10 cellular contexts compared by ENCODE assay signal in the genomic region with DNA sequence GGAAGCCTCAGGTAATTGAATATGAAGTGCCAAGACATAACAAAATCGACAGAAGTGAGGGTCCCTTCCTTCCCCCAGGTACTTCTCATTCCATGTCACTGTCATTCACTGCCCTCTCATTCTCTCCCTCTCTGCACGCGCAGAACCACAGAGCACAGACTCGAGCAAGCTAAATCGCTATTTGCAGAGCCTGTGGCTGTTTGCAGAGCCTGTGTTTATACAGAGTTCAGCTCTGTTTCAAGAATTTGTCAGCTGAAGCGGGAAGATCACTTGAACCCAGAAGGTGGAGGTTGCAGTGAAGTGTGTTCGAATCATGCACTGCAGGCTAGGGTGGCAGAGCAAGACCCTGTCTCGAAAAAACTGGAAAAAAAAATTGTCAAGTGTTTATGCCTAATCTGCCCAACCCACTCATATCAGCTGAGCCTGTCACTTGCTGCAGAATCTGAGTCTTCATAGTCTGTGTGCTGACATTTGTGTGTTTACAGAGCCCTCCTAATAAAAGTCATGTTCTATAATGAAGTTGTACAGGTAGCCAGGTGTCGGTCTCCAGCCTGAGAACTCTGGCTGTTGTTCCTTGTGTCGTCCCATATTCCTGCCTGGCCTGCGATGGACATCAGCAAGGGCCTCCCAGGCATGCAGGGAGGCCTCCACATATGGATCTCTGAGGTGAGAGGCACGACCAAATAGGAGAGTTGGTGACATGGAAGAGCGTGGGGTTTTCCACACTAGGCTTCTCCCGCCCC. TPM values are rescaled to one million over a fixed set of nuclear protein-coding genes. Genes with fewer than 3 reads are reported as not detected.
DNase-seq lines count a peak whose midpoint lies in the region; ATAC-seq, FAIRE-seq and TF ChIP-seq lines count a peak whose summit lies in the region.
"Had no signal": no experiment of that assay in that cellular context is flagged by ENCODE, and none has a peak within 500 bp of the region (broad histone marks: within the 10 kb centered on the region; RNA-seq: fewer than 3 reads in every experiment).

No MANE protein-coding gene starts in this region.

- H4K20me1 ChIP-seq in SK-N-SH (ENCODE audit: insufficient read depth) (no peaks in the 10 kb centered on the region), keratinocyte (ENCODE audit: control insufficient read depth, extremely low read depth, insufficient read depth, low read length) (no peaks in the 10 kb centered on the region)

- H3K9me1 ChIP-seq in keratinocyte (ENCODE audit: control insufficient read depth, extremely low read depth, insufficient read depth, low read length) = no peaks in the 10 kb centered on the region

- H2AFZ ChIP-seq in SK-N-SH (ENCODE audit: low read depth) = peak overlapping the region; percentile 99
- H2AFZ ChIP-seq in keratinocyte (ENCODE audit: control insufficient read depth, low read length) = peak overlapping the region; percentile 95

- no peak overlapping the region; a peak in 2 of 4 replicates for H3K27ac ChIP-seq in SK-N-SH (ENCODE audit: low read depth in 2 of 2, low read length in 1 of 2)
- peak overlapping the region; percentile 64 for H3K27ac ChIP-seq in keratinocyte (ENCODE audit: control insufficient read depth, insufficient read depth, low read length)
- peak overlapping the region; percentile 86 to 92 (median 90) for H3K27ac ChIP-seq in stomach
- H3K27ac ChIP-seq: 22Rv1 had no signal

- FAIRE-seq in keratinocyte (lab: Jason Lieb, UNC) = no peak

- no peak for TF ChIP-seq CTCF in SK-N-SH (IDR thresholded peaks at IDR 0.05)
- no peak for TF ChIP-seq CTCF in keratinocyte (optimal IDR thresholded peaks at IDR 0.05 in 1 of 3, IDR thresholded peaks at IDR 0.05 in 1 of 3, conservative IDR thresholded peaks at IDR 0.05 in 1 of 3; ENCODE audit: extremely low read depth in 1 of 3, insufficient read depth in 2 of 3, low read length in 3 of 3)
- no peak for TF ChIP-seq CTCF in stomach (IDR thresholded peaks at IDR 0.05)

- CTCF ChIA-PET in SK-N-SH (lab: Yijun Ruan, JAX) = interaction anchor here (1.3 to 1.6 kb wide), 3 partner anchors 11 to 137 kb away, joined by 3 to 5 read pairs (median 4); no protein-coding TSS in a partner anchor

- POLR2A ChIA-PET in SK-N-SH (lab: Yijun Ruan, JAX) = no interaction called here

- H3K27me3 ChIP-seq in SK-N-SH (ENCODE audit: insufficient read depth) (no peaks in the 10 kb centered on the region), keratinocyte (ENCODE audit: control insufficient read depth, extremely low read depth, insufficient read depth, low read length) (no peaks in the 10 kb centered on the region), stomach (no peaks in the 10 kb centered on the region)

- DNase-seq in SK-N-SH (no peak), keratinocyte (ENCODE audit: low read depth, low spot score) (no peak), stomach (peak; percentile 25), iPS-NIHi7 (ENCODE audit: extremely low spot score) (no peak), NCI-H1105 (lab: John Stamatoyannopoulos, UW) (no peak), NCI-H2171 treated with DMSO at 0.1 percent for 48 hours (lab: John Stamatoyannopoulos, UW) (no peak)
- DNase-seq in activated naive CD4-positive, alpha-beta T cell treated with anti-CD3 and anti-CD28 coated beads, Interleukin-2, amount 50 U/mL, for 16 hours = peak; percentile 1
- DNase-seq: NCI-H345 had no signal

- dilution Hi-C loops in keratinocyte (cut with MboI; ENCODE audit: extremely low pct_ligation_motif_present, low sequenced_read_pairs) = no loop called here

- H3K9ac ChIP-seq in SK-N-SH (0 out of 2 replicates have a peak overlapping the region, but pooled peaks have one; percentile 77), keratinocyte (ENCODE audit: control insufficient read depth, extremely low read depth, insufficient read depth, low read length) (peak overlapping the region; percentile 76)

- TF ChIP-seq EP300 in SK-N-SH (IDR thresholded peaks at IDR 0.05; ENCODE audit: borderline replicate concordance in 1 of 2, low read depth in 1 of 2, low read length in 1 of 2) (no peak), stomach (IDR thresholded peaks at IDR 0.05) (no peak)

- H3K9me3 ChIP-seq in SK-N-SH = no peaks in the 10 kb centered on the region
- no peaks in the 10 kb centered on the region for H3K9me3 ChIP-seq in keratinocyte (ENCODE audit: control insufficient read depth, low read depth, low read length)
- no peaks in the 10 kb centered on the region for H3K9me3 ChIP-seq in stomach

- intact Hi-C loops in stomach (cut with DNase I; ENCODE audit: low total_unique reads) = no loop called here

- no peaks in the 10 kb centered on the region for H3K9me2 ChIP-seq in SK-N-SH

- H3K36me3 ChIP-seq in SK-N-SH (replicated peaks in 1 of 2; ENCODE audit: control insufficient read depth in 1 of 2, insufficient read depth in 2 of 2, low read length in 1 of 2) (no peaks in the 10 kb centered on the region), keratinocyte (ENCODE audit: control insufficient read depth in 2 of 2, extremely low read depth in 1 of 2, insufficient read depth in 2 of 2, low read length in 2 of 2) (no peaks in the 10 kb centered on the region), stomach (peaks cover 0 to 21% (median 10%) of the 10 kb centered on the region in 4 donors)

- no peak for TF ChIP-seq RAD21 in SK-N-SH (IDR thresholded peaks at IDR 0.05; ENCODE audit: low read length)

- peaks cover 4% of the 10 kb centered on the region for H3F3A ChIP-seq in SK-N-SH (replicated peaks; ENCODE audit: insufficient read depth)

- 89% methylated on average over 11 of the region's 14 CpGs for WGBS in SK-N-SH (ENCODE audit: low lambda C conversion rate)
- 42 to 56% (median 47%) methylated on average over 14 of the region's 14 CpGs for WGBS in stomach, 5 donors

- H3K79me2 ChIP-seq in SK-N-SH (ENCODE audit: insufficient read depth) = no peaks in the 10 kb centered on the region
- H3K79me2 ChIP-seq in keratinocyte (ENCODE audit: control insufficient read depth, insufficient read depth, low read length) = no peaks in the 10 kb centered on the region

- ATAC-seq in SK-N-SH treated with all-trans-retinoic acid at 6 μM for 48 hours = no peak

- no peak for TF ChIP-seq POLR2A in stomach (IDR thresholded peaks at IDR 0.05)

- H3K4me3 ChIP-seq in SK-N-SH (ENCODE audit: low read depth in 2 of 2, low read length in 1 of 2) (peak overlapping the region in 1 of 2 experiments; percentile 62; a peak in 2 of 4 replicates), keratinocyte (ENCODE audit: control insufficient read depth in 2 of 3, extremely low read depth in 1 of 3, insufficient read depth in 2 of 3, low read depth in 1 of 3, low read length in 3 of 3) (peak overlapping the region in 2 of 3 experiments; percentile 62 to 76), stomach (peak overlapping the region; percentile 54 to 59 (median 56))

- peaks cover under 1 to 9% of the 10 kb centered on the region in 2 experiments; a peak in 3 of 4 replicates for H3K4me1 ChIP-seq in SK-N-SH (ENCODE audit: control insufficient read depth in 1 of 2, insufficient read depth in 2 of 2, low read depth in 1 of 2, low read length in 1 of 2)
- peaks cover 21% of the 10 kb centered on the region for H3K4me1 ChIP-seq in keratinocyte (ENCODE audit: control insufficient read depth, extremely low read depth, insufficient read depth, low read length)
- peaks cover 20 to 72% (median 53%) of the 10 kb centered on the region in 4 donors for H3K4me1 ChIP-seq in stomach

- H3K4me2 ChIP-seq in SK-N-SH (peak overlapping the region; percentile 89; the same call in 1 of the 2 replicates), keratinocyte (ENCODE audit: control insufficient read depth, extremely low read depth, insufficient read depth, low read depth, low read length) (peak overlapping the region; percentile 55)

RNA-seq across cellular contexts. Expression of gene VILL, which starts 2.7 kb away (rescaled TPM):
- 8.6 and 8.8 TPM in 2 replicates for polyA plus RNA-seq in SK-N-SH (2012; rRNA removed)
- 2.4 and 3.9 TPM in 2 replicates for polyA plus RNA-seq in SK-N-SH (2012; cell fraction: cytosol; rRNA removed)
- polyA plus RNA-seq in SK-N-SH (2012; cell fraction: nucleus; rRNA removed) = 28.7 and 29.0 TPM in 2 replicates
- 2.1 to 2.8 TPM (median 2.1 TPM) in 3 replicates for polyA plus RNA-seq in keratinocyte
- 1.9 TPM for polyA plus RNA-seq in keratinocyte (2011; ENCODE audit: low read depth)
- 0.96 and 1.7 TPM in 2 replicates for polyA plus RNA-seq in keratinocyte (2011; cell fraction: cytosol; rRNA removed)
- polyA plus RNA-seq in keratinocyte (2011; cell fraction: nucleus; rRNA removed) = 5.8 and 6.8 TPM in 2 replicates
- 1.8 and 2.2 TPM in 2 replicates for polyA plus RNA-seq in keratinocyte (2012; ENCODE audit: low replicate concordance)
- 1.9 to 4.3 TPM (median 2.2 TPM) in 3 replicates for polyA minus RNA-seq in keratinocyte
- 2.3 TPM for polyA minus RNA-seq in keratinocyte (2011; cell fraction: cytosol; rRNA and poly(A)+ RNA removed)
- polyA minus RNA-seq in keratinocyte (2011; cell fraction: nucleus; rRNA and poly(A)+ RNA removed) = 4.1 TPM in 2 replicates
- 100 to 1,000 TPM in 2 of 5 donors, 10 to 100 TPM in 3; 59.8 to 191 (median 86.8) TPM for total RNA-seq in stomach
- 100 to 1,000 TPM in 1 of 3 donors, 10 to 100 TPM in 2; 24.1 to 202 (median 43.7) TPM for polyA plus RNA-seq in stomach

RNA-seq across cellular contexts. Expression of gene PLCD1, which starts 36.2 kb away (rescaled TPM):
- polyA plus RNA-seq in SK-N-SH (2012; rRNA removed) (15.2 and 20.2 TPM in 2 replicates), keratinocyte (22.0 to 36.1 TPM (median 26.0 TPM) in 3 replicates), stomach (10 to 100 TPM in 2 of 3 donors, 1 to 10 TPM in 1; 9.8 to 27.1 (median 11.3) TPM)
- polyA plus RNA-seq in SK-N-SH (2012; cell fraction: cytosol; rRNA removed) = 7.3 and 10.6 TPM in 2 replicates
- polyA plus RNA-seq in SK-N-SH (2012; cell fraction: nucleus; rRNA removed) = 65.0 and 85.7 TPM in 2 replicates
- polyA plus RNA-seq in keratinocyte (2011; ENCODE audit: low read depth) = 85.5 TPM
- 26.9 and 36.7 TPM in 2 replicates for polyA plus RNA-seq in keratinocyte (2011; cell fraction: cytosol; rRNA removed)
- 62.6 and 75.1 TPM in 2 replicates for polyA plus RNA-seq in keratinocyte (2011; cell fraction: nucleus; rRNA removed)
- polyA plus RNA-seq in keratinocyte (2012; ENCODE audit: low replicate concordance) = 30.7 and 70.4 TPM in 2 replicates
- 36.6 to 91.1 TPM (median 43.6 TPM) in 3 replicates for polyA minus RNA-seq in keratinocyte
- 42.4 TPM for polyA minus RNA-seq in keratinocyte (2011; cell fraction: cytosol; rRNA and poly(A)+ RNA removed)
- polyA minus RNA-seq in keratinocyte (2011; cell fraction: nucleus; rRNA and poly(A)+ RNA removed) = 33.6 and 34.4 TPM in 2 replicates
- 10 to 100 TPM in 4 of 5 donors, 1 to 10 TPM in 1; 8.2 to 73.9 (median 15.6) TPM for total RNA-seq in stomach

RNA-seq across cellular contexts. Expression of gene DLEC1, which starts 45.8 kb away (rescaled TPM):
- polyA plus RNA-seq in SK-N-SH (2012; rRNA removed) (0.02 TPM in 1 of 2 replicates, not detected in the other), keratinocyte (0.01 to 0.02 TPM in 2 of 3 replicates, not detected in the other), stomach (under 1 TPM; 0.12 to 0.31 (median 0.20) TPM)
- not detected in 2 replicates for polyA plus RNA-seq in SK-N-SH (2012; cell fraction: cytosol; rRNA removed)
- 0.01 TPM in 2 replicates for polyA plus RNA-seq in SK-N-SH (2012; cell fraction: nucleus; rRNA removed)
- polyA plus RNA-seq in keratinocyte (2011; ENCODE audit: low read depth) = not detected
- polyA plus RNA-seq in keratinocyte (2011; cell fraction: cytosol; rRNA removed) = 0.01 TPM in 1 of 2 replicates, not detected in the other
- 0.08 and 0.11 TPM in 2 replicates for polyA plus RNA-seq in keratinocyte (2011; cell fraction: nucleus; rRNA removed)
- polyA plus RNA-seq in keratinocyte (2012; ENCODE audit: low replicate concordance) = 0.03 and 0.16 TPM in 2 replicates
- 0.03 TPM in 1 of 3 replicates, not detected in the others for polyA minus RNA-seq in keratinocyte
- not detected for polyA minus RNA-seq in keratinocyte (2011; cell fraction: cytosol; rRNA and poly(A)+ RNA removed)
- polyA minus RNA-seq in keratinocyte (2011; cell fraction: nucleus; rRNA and poly(A)+ RNA removed) = not detected in 2 replicates
- 1 to 10 TPM in 2 of 5 donors, not detected in 3; 1.3 to 1.5 TPM for total RNA-seq in stomach

Comparison
In these comparisons a context has a peak if more than half of its experiments do, and no peak if none do; other contexts are left out.
1. DNase-seq: peak in activated naive CD4-positive, alpha-beta T cell treated with anti-CD3 and anti-CD28 coated beads, Interleukin-2, amount 50 U/mL, for 16 hours (single experiment) and stomach (single experiment); none in SK-N-SH (single experiment), keratinocyte (single experiment), iPS-NIHi7 (single experiment), NCI-H1105 (single experiment) and NCI-H2171 treated with DMSO at 0.1 percent for 48 hours (single experiment).
2. H3K27ac ChIP-seq: peak in keratinocyte (single experiment) and stomach (5 of 5); none in SK-N-SH (0 of 2).